In genomic region chr3:119588112-119588511, GRCh38 we compare ENCODE assay signal across 10 cellular contexts. TPM values are rescaled to one million over a fixed set of nuclear protein-coding genes. Genes with fewer than 3 reads are reported as not detected.
DNase-seq lines count a peak whose midpoint lies in the region; ATAC-seq lines count a peak whose summit lies in the region.
"Had no signal": no experiment of that assay in that cellular context is flagged by ENCODE, and none has a peak within 500 bp of the region (broad histone marks: within the 10 kb centered on the region; RNA-seq: fewer than 3 reads in every experiment).

No MANE protein-coding gene starts in this region.

- DNase-seq in KBM-7 (peak; percentile 73), dermis blood vessel endothelial cell (peak; percentile 41), NCI-H1930 (lab: John Stamatoyannopoulos, UW) (no peak), iPS-NIHi11 (ENCODE audit: low spot score) (no peak), NCI-H2081 (lab: John Stamatoyannopoulos, UW) (no peak), NCI-H446 (lab: John Stamatoyannopoulos, UW) (no peak)
- peak; percentile 13 for DNase-seq in stimulated activated CD4-positive, alpha-beta T cell treated with anti-CD3 and anti-CD28 coated beads, Interleukin-4, amount 100 ng/mL, for 24 hours
- DNase-seq: activated CD4-positive, CD25-positive, alpha-beta regulatory T cell treated with anti-CD3 and anti-CD28 coated beads, Interleukin-2, amount 50 U/mL, for 72 hours; NCI-H446 treated with DMSO at 0.1 percent for 48 hours had no signal

- in situ Hi-C loops in KBM-7 (cut with MboI; ENCODE audit: low pct_unique_long_range_greater_than_20kb, low sequenced_read_pairs): no loop called here

- ATAC-seq in GM18868 (IDR thresholded peaks at IDR 0.05; ENCODE audit: unreplicated experiment): peak; percentile 48

RNA-seq across cellular contexts. Expression of gene ADPRH, which starts 8.8 kb away (rescaled TPM):
- total RNA-seq in dermis blood vessel endothelial cell: 11.9 and 15.3 TPM in 2 replicates

RNA-seq across cellular contexts. Expression of gene PLA1A, which starts 9.6 kb away (rescaled TPM):
- total RNA-seq in dermis blood vessel endothelial cell: 2.4 and 14.8 TPM in 2 replicates

RNA-seq across cellular contexts. Expression of gene CD80, which starts 28.7 kb away (rescaled TPM):
- 0.14 and 0.17 TPM in 2 replicates for total RNA-seq in dermis blood vessel endothelial cell

Comparison
In these comparisons a context has a peak if more than half of its experiments do, and no peak if none do; other contexts are left out.
1. DNase-seq: peak in KBM-7 (single experiment), dermis blood vessel endothelial cell (single experiment) and stimulated activated CD4-positive, alpha-beta T cell treated with anti-CD3 and anti-CD28 coated beads, Interleukin-4, amount 100 ng/mL, for 24 hours (single experiment); none in NCI-H1930 (0 of 2), iPS-NIHi11 (single experiment), NCI-H2081 (0 of 2) and NCI-H446 (0 of 2).